In the genomic region with DNA sequence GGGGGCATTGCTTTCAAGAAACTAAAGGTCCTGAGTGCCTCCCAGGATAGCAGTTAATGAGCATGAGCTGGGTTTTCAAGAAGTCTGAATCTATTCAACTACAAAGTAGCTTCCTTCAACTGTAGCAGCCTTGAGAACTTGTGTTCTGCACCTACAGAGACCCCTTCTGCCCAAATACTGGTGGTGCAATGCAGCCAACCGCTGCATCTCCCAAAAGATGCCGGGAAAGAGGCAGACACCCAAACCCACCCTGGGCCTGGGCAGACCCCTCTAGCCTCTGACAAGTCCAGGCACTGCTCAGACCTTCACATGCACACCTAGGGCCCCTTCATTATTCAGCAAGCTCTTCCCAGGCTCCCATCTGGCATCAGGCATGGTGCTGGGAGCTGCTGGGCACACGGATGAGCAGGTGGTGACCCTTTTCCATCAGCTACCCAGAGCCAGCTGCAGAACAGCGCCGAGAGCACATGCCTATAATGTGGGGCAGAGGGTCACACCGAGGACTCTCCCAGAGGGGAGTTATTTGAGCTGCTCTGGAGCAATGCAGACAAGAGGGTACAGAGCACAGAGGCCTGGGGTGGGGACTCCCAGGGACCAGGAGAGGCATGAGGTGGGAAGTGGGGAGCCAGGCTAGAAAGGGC, we compare ENCODE assay signal across 8 cellular contexts. TPM values are rescaled to one million over a fixed set of nuclear protein-coding genes. Genes with fewer than 3 reads are reported as not detected.
A peak's percentile ranks its signal among the peaks of the same experiment; 100 is the strongest.
DNase-seq lines count a peak whose midpoint lies in the region; ATAC-seq and TF ChIP-seq lines count a peak whose summit lies in the region.

No MANE protein-coding gene starts in this region.

- peak; percentile 83 for TF ChIP-seq CTCF in CD4-positive, alpha-beta T cell (IDR thresholded peaks at IDR 0.05)
- TF ChIP-seq CTCF in fibroblast of villous mesenchyme (IDR thresholded peaks at IDR 0.05; ENCODE audit: insufficient read depth, low read depth, low read length) = peak; percentile 81
- TF ChIP-seq CTCF in psoas muscle (IDR thresholded peaks at IDR 0.05) = peak; percentile 55

- H3K9me3 ChIP-seq in CD4-positive, alpha-beta T cell (ENCODE audit: control insufficient read depth, low read length) = no peaks in the 10 kb centered on the region
- no peaks in the 10 kb centered on the region for H3K9me3 ChIP-seq in psoas muscle

- no peak overlapping the region for H3K4me3 ChIP-seq in fibroblast of villous mesenchyme (ENCODE audit: low read depth, low read length)
- H3K4me3 ChIP-seq in psoas muscle = no peak overlapping the region

- H3K27me3 Mint-ChIP-seq in CD4-positive, alpha-beta T cell = no peaks in the 10 kb centered on the region

- H3K27ac ChIP-seq in CD4-positive, alpha-beta T cell (ENCODE audit: low read depth, low read length) = no peak overlapping the region
- H3K27ac ChIP-seq in psoas muscle = no peak overlapping the region

- no peaks in the 10 kb centered on the region for H3K9me3 Mint-ChIP-seq in CD4-positive, alpha-beta T cell

- no peaks in the 10 kb centered on the region for H3K36me3 ChIP-seq in psoas muscle (ENCODE audit: insufficient read depth in 1 of 2, low read depth in 1 of 2)

- ATAC-seq in CD4-positive, alpha-beta T cell (ENCODE audit: poor library complexity) = peak; percentile 50
- ATAC-seq in GM21367 (IDR thresholded peaks at IDR 0.05; ENCODE audit: unreplicated experiment) (peak; percentile 38), psoas muscle (peak in 2 of 4 donors; percentile 29 to 48), GM19452 (IDR thresholded peaks at IDR 0.05; ENCODE audit: unreplicated experiment) (no peak)

- H3K27me3 ChIP-seq in CD4-positive, alpha-beta T cell (ENCODE audit: control insufficient read depth, insufficient read depth, low read length) = no peaks in the 10 kb centered on the region
- H3K27me3 ChIP-seq in psoas muscle (ENCODE audit: insufficient read depth in 3 of 3, low read length in 2 of 3) = no peaks in the 10 kb centered on the region

- WGBS in psoas muscle, 3 donors = 29 to 33% (median 30%) methylated on average over 6 of the region's 6 CpGs

- peak overlapping the region; percentile 42 for H3K4me3 Mint-ChIP-seq in CD4-positive, alpha-beta T cell

- H3K36me3 Mint-ChIP-seq in CD4-positive, alpha-beta T cell (ENCODE audit: low read depth) = no peaks in the 10 kb centered on the region

- POLR2A ChIA-PET in CD4-positive, alpha-beta T cell (lab: Charles Lee) = interaction anchor here (0.7 to 5.9 kb wide), 23 partner anchors 30 to 475 kb away, joined by 3 to 92 read pairs (median 5); no protein-coding TSS in a partner anchor

- intact Hi-C loops in CD4-positive, alpha-beta T cell (cut with DNase I, micrococcal nuclease) = loop anchor here (1.0 kb wide), 4 partner anchors 126 to 460 kb away; no protein-coding TSS in a partner anchor
- intact Hi-C loops in psoas muscle (cut with DNase I) = loop anchor here (5.0 to 10.0 kb wide), 4 partner anchors 150 to 597 kb away; no protein-coding TSS in a partner anchor

- H3K4me1 Mint-ChIP-seq in CD4-positive, alpha-beta T cell (ENCODE audit: low read depth) = peaks cover 55% of the 10 kb centered on the region

- peaks cover 10% of the 10 kb centered on the region for H3K4me1 ChIP-seq in psoas muscle

- CTCF ChIA-PET in CD4-positive, alpha-beta T cell (lab: Charles Lee) = interaction anchor here (0.6 to 6.8 kb wide), 32 partner anchors 59 to 600 kb away, joined by 3 to 59 read pairs (median 4); no protein-coding TSS in a partner anchor

- peak in 9 of 10 experiments; percentile 29 to 57 (median 44) for DNase-seq in CD4-positive, alpha-beta T cell
- DNase-seq in NCI-H345 (lab: John Stamatoyannopoulos, UW) = peak; percentile 11
- DNase-seq in activated CD8-positive, alpha-beta memory T cell treated with anti-CD3 and anti-CD28 coated beads, Interleukin-2, amount 50 U/mL, for 48 hours = peak; percentile 63
- peak; percentile 64 for DNase-seq in fibroblast of villous mesenchyme (ENCODE audit: low read depth)
- no peak for DNase-seq in psoas muscle
- DNase-seq in OCI-M2 (lab: John Stamatoyannopoulos, UW; ENCODE audit: unreplicated experiment) = no peak

- H3K27ac Mint-ChIP-seq in CD4-positive, alpha-beta T cell = peak overlapping the region; percentile 97

RNA-seq across cellular contexts. Expression of a gene that starts 44.9 kb away (rescaled TPM):
- total RNA-seq in CD4-positive, alpha-beta T cell = 100 to 1,000 TPM; 579 to 590 TPM
- total RNA-seq in fibroblast of villous mesenchyme (80.2 and 95.0 TPM in 2 replicates), psoas muscle (10 to 100 TPM; 19.3 to 32.4 (median 27.1) TPM)
- 10 to 100 TPM in 2 of 3 donors, 1 to 10 TPM in 1; 8.5 to 13.9 (median 12.6) TPM for polyA plus RNA-seq in psoas muscle

Comparison
In these comparisons a context has a peak if more than half of its experiments do, and no peak if none do; other contexts are left out.
1. DNase-seq: peak in CD4-positive, alpha-beta T cell (9 of 10), NCI-H345 (single experiment), activated CD8-positive, alpha-beta memory T cell treated with anti-CD3 and anti-CD28 coated beads, Interleukin-2, amount 50 U/mL, for 48 hours (single experiment) and fibroblast of villous mesenchyme (single experiment); none in psoas muscle (0 of 2) and OCI-M2 (single experiment).
2. Peak in every context shown above with its lines, with median percentiles within 50 percentile points of each other: CTCF ChIP-seq.